Comparison of ENCODE assay signal across 1 cellular context in the genomic region with DNA sequence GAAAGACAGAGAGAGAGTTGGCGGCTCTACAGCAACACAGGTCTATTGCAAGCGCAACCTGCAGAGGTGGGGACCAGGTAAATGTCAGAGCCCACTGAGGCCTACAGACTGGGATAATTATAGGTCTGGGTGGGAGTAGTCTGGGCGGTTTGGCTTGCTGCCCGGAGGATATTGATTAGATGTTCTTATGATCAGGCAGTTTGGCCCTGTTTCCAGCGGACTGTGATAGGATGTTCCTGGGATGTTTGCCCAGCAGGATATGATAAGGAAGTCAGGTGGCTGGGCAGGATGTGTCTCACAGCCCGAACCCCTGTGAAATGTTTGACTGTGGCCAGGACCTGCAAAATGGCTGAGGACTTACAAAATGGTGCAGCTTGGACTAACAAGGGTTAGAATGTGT.
TF ChIP-seq lines count a peak whose summit lies in the region.

No MANE protein-coding gene starts in this region.

TF ChIP-seq in HCT116, 20 proteins besides CTCF, POLR2A, EP300 and RAD21 (continued from another document):
- TF ChIP-seq, protein P1, sequence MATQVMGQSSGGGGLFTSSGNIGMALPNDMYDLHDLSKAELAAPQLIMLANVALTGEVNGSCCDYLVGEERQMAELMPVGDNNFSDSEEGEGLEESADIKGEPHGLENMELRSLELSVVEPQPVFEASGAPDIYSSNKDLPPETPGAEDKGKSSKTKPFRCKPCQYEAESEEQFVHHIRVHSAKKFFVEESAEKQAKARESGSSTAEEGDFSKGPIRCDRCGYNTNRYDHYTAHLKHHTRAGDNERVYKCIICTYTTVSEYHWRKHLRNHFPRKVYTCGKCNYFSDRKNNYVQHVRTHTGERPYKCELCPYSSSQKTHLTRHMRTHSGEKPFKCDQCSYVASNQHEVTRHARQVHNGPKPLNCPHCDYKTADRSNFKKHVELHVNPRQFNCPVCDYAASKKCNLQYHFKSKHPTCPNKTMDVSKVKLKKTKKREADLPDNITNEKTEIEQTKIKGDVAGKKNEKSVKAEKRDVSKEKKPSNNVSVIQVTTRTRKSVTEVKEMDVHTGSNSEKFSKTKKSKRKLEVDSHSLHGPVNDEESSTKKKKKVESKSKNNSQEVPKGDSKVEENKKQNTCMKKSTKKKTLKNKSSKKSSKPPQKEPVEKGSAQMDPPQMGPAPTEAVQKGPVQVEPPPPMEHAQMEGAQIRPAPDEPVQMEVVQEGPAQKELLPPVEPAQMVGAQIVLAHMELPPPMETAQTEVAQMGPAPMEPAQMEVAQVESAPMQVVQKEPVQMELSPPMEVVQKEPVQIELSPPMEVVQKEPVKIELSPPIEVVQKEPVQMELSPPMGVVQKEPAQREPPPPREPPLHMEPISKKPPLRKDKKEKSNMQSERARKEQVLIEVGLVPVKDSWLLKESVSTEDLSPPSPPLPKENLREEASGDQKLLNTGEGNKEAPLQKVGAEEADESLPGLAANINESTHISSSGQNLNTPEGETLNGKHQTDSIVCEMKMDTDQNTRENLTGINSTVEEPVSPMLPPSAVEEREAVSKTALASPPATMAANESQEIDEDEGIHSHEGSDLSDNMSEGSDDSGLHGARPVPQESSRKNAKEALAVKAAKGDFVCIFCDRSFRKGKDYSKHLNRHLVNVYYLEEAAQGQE (IDR thresholded peaks at IDR 0.05; ENCODE audit: low read depth): no peak
- TF ChIP-seq FOSL1 (IDR thresholded peaks at IDR 0.05; ENCODE audit: low read depth) (no peak), EZH2phosphoT487 (IDR thresholded peaks at IDR 0.05; ENCODE audit: borderline replicate concordance) (no peak), EZH2 (IDR thresholded peaks at IDR 0.05) (no peak), JUND (IDR thresholded peaks at IDR 0.05) (no peak), TCF7L2 (IDR thresholded peaks at IDR 0.05; ENCODE audit: borderline replicate concordance, extremely low read depth, insufficient read depth, insufficient read length) (no peak), YY1 (IDR thresholded peaks at IDR 0.05; ENCODE audit: extremely low read depth, insufficient replicate concordance, low read depth, low read length) (peak; percentile 67), ELF1 (IDR thresholded peaks at IDR 0.05; ENCODE audit: borderline replicate concordance, low read depth) (no peak), CEBPB (IDR thresholded peaks at IDR 0.05; ENCODE audit: low read depth) (no peak), EGR1 (IDR thresholded peaks at IDR 0.05; ENCODE audit: low read depth) (0 out of 2 replicates have a peak, but pooled peaks have one; percentile 19), CBX3 (IDR thresholded peaks at IDR 0.05; ENCODE audit: low read depth) (peak; percentile 61; the same call in 1 of the 2 replicates), ZFX (IDR thresholded peaks at IDR 0.05) (no peak), SRF (IDR thresholded peaks at IDR 0.05; ENCODE audit: low read depth) (no peak), ZNF274 (IDR thresholded peaks at IDR 0.05; ENCODE audit: low read depth, low read length) (no peak), POLR2AphosphoS5 (IDR thresholded peaks at IDR 0.05; ENCODE audit: low read depth, low read length) (no peak)
- TF ChIP-seq, protein P2, sequence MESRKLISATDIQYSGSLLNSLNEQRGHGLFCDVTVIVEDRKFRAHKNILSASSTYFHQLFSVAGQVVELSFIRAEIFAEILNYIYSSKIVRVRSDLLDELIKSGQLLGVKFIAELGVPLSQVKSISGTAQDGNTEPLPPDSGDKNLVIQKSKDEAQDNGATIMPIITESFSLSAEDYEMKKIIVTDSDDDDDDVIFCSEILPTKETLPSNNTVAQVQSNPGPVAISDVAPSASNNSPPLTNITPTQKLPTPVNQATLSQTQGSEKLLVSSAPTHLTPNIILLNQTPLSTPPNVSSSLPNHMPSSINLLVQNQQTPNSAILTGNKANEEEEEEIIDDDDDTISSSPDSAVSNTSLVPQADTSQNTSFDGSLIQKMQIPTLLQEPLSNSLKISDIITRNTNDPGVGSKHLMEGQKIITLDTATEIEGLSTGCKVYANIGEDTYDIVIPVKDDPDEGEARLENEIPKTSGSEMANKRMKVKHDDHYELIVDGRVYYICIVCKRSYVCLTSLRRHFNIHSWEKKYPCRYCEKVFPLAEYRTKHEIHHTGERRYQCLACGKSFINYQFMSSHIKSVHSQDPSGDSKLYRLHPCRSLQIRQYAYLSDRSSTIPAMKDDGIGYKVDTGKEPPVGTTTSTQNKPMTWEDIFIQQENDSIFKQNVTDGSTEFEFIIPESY (IDR thresholded peaks at IDR 0.05; ENCODE audit: extremely low read depth, insufficient replicate concordance, low read length): no peak
- TF ChIP-seq, protein P3, sequence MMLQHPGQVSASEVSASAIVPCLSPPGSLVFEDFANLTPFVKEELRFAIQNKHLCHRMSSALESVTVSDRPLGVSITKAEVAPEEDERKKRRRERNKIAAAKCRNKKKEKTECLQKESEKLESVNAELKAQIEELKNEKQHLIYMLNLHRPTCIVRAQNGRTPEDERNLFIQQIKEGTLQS (IDR thresholded peaks at IDR 0.05): no peak
- TF ChIP-seq, protein P4, sequence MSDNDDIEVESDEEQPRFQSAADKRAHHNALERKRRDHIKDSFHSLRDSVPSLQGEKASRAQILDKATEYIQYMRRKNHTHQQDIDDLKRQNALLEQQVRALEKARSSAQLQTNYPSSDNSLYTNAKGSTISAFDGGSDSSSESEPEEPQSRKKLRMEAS (IDR thresholded peaks at IDR 0.05): no peak
